Comparison of ENCODE assay signal across 16 cellular contexts in the genomic region with DNA sequence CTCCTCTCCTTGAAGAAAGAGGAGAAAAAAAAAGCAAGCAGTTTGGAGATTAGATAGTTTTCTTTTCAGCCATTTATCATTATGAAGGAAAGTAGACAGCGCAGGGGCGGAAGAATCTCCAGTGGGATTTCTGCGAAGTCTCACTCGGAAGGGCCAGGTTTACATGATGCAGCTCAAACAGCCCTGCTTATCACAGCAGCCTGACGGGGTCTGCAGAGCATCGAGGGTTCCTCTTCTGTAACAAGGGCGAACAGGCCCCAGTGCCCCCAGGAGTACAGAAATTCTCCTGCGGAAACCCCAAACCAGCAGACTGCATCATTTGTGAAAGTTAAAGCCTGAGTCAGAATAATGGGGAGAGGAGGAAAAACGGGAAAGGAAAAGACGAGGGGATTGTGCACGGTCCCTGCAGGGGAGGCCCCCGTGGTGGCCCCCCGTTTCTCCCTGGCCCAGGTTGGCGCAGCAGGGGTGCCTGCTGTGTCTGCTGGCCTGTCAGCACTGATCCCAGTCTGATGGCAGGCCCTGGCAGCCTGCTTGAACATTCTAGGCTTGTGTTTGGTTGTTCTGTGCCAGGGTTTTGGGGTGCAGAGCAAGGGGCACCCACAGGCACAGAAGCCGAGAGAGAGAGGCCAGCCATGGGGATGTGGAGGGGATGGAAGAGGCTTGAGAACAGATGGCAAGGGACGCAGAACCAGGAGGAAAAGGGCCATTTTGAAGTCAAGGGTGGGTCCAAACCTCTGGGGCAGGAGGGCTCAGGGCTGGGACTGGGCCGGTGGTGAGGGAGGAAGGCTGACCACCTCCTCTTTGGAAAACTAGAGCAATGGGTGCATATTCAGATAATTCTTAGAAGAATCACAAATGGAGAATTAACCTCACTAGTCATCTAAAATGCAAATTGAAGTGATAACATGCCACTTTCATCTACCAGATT. TPM values are rescaled to one million over a fixed set of nuclear protein-coding genes. Genes with fewer than 3 reads are reported as not detected.
"Had no signal": no experiment of that assay in that cellular context is flagged by ENCODE, and none has a peak within 500 bp of the region (broad histone marks: within the 10 kb centered on the region; RNA-seq: fewer than 3 reads in every experiment).

No MANE protein-coding gene starts in this region.

- FAIRE-seq: frontal cortex had no signal

- H3K27ac ChIP-seq: body of pancreas, tibial nerve, VCaP had no signal

- ATAC-seq: body of pancreas; natural killer cell treated with Interleukin-12 subunit alpha and Interleukin-12 subunit beta and Interleukin-15 and Interleukin-18, amount 100 ng/mL, for 72 hours; stimulated activated naive CD8-positive, alpha-beta T cell treated with anti-CD3 and anti-CD28 coated beads, Interleukin-15, Interleukin-2, amounts not matched to agents 100 U/mL and 50 U/mL, for 24 hours had no signal

- H3K36me3 ChIP-seq: tibial nerve had no signal

- DNase-seq: activated CD4-positive, alpha-beta T cell treated with anti-CD3 and anti-CD28 coated beads, Interleukin-2, amount 50 U/mL, for 1 hour; activated CD4-positive, CD25-positive, alpha-beta regulatory T cell treated with anti-CD3 and anti-CD28 coated beads, Interleukin-2, amount 50 U/mL, for 72 hours; activated naive CD4-positive, alpha-beta T cell; activated naive CD8-positive, alpha-beta T cell treated with anti-CD3 and anti-CD28 coated beads for 36 hours; body of pancreas; caudate nucleus; head of caudate nucleus; mesendoderm; occipital lobe; stimulated activated naive CD8-positive, alpha-beta T cell treated with anti-CD3 and anti-CD28 coated beads, Interleukin-15, Interleukin-2, amounts not matched to agents 100 U/mL and 50 U/mL, for 24 hours; T-helper 2 cell had no signal

- H3K27me3 ChIP-seq: body of pancreas, tibial nerve had no signal

- H3K4me3 ChIP-seq: body of pancreas, tibial nerve had no signal

- H3K9me3 ChIP-seq: body of pancreas, tibial nerve had no signal

RNA-seq across cellular contexts. Expression of a gene that starts 35.7 kb away (rescaled TPM):
- total RNA-seq: activated naive CD8-positive, alpha-beta T cell treated with anti-CD3 and anti-CD28 coated beads for 36 hours; body of pancreas; dermis microvascular lymphatic vessel endothelial cell; frontal cortex; natural killer cell treated with Interleukin-12 subunit alpha and Interleukin-12 subunit beta and Interleukin-15 and Interleukin-18, amount 100 ng/mL, for 72 hours; occipital lobe; tibial nerve had no signal
